In genomic region chr4:165612936-165613335, GRCh38 we compare ENCODE assay signal across 9 cellular contexts.
DNase-seq lines count a peak whose midpoint lies in the region; ATAC-seq and TF ChIP-seq lines count a peak whose summit lies in the region.
"Had no signal": no experiment of that assay in that cellular context is flagged by ENCODE, and none has a peak within 500 bp of the region (broad histone marks: within the 10 kb centered on the region; RNA-seq: fewer than 3 reads in every experiment).

No MANE protein-coding gene starts in this region.

- TF ChIP-seq CTCF in endodermal cell (conservative IDR thresholded peaks at IDR 0.05): no peak
- TF ChIP-seq CTCF in transverse colon (IDR thresholded peaks at IDR 0.05): no peak
- TF ChIP-seq CTCF in left lung (IDR thresholded peaks at IDR 0.05): no peak

- peak; percentile 93 for ATAC-seq in GM21528 (IDR thresholded peaks at IDR 0.05; ENCODE audit: low FRiP score, unreplicated experiment)
- ATAC-seq in HG03108 (IDR thresholded peaks at IDR 0.05; ENCODE audit: unreplicated experiment): peak; percentile 94
- no peak for ATAC-seq in left lung

- TF ChIP-seq POLR2A in transverse colon (IDR thresholded peaks at IDR 0.05): no peak

- H3K27me3 ChIP-seq in endodermal cell (ENCODE audit: control insufficient read depth, insufficient read depth, low read length, poor library complexity, severe bottlenecking) (no peaks in the 10 kb centered on the region), transverse colon (no peaks in the 10 kb centered on the region), left lung (no peaks in the 10 kb centered on the region)
- H3K27me3 ChIP-seq: upper lobe of left lung had no signal

- no peak overlapping the region for H3K27ac Mint-ChIP-seq in endodermal cell

- no peak for TF ChIP-seq EP300 in transverse colon (IDR thresholded peaks at IDR 0.05; ENCODE audit: low read depth)

- no peak overlapping the region for H3K27ac ChIP-seq in endodermal cell (ENCODE audit: low read depth, low read length)
- H3K27ac ChIP-seq in transverse colon: peak overlapping the region in 2 of 4 donors; percentile 5 to 33
- no peak overlapping the region for H3K27ac ChIP-seq in left lung
- H3K27ac ChIP-seq: upper lobe of left lung had no signal

- H3K9ac ChIP-seq in endodermal cell (ENCODE audit: extremely low read depth, low read length, poor library complexity, severe bottlenecking): no peak overlapping the region

- no peaks in the 10 kb centered on the region for H3K36me3 Mint-ChIP-seq in endodermal cell (ENCODE audit: low read depth)

- no peaks in the 10 kb centered on the region for H3K36me3 ChIP-seq in endodermal cell (ENCODE audit: control insufficient read depth, insufficient read depth, low read length)
- H3K36me3 ChIP-seq in transverse colon: no peaks in the 10 kb centered on the region
- H3K36me3 ChIP-seq in left lung: no peaks in the 10 kb centered on the region
- H3K36me3 ChIP-seq: upper lobe of left lung had no signal

- H3K4me3 ChIP-seq in endodermal cell (ENCODE audit: low read length) (no peak overlapping the region), transverse colon (no peak overlapping the region), left lung (no peak overlapping the region)
- H3K4me3 ChIP-seq: upper lobe of left lung had no signal

- H3K4me1 ChIP-seq in endodermal cell (ENCODE audit: control insufficient read depth, insufficient read depth, low read length) (peaks cover 2% of the 10 kb centered on the region), transverse colon (peaks cover 0 to 3% (median 0%) of the 10 kb centered on the region in 4 donors), left lung (no peaks in the 10 kb centered on the region)
- H3K4me1 ChIP-seq: upper lobe of left lung had no signal

- intact Hi-C loops in transverse colon (cut with DNase I; ENCODE audit: low total_unique reads) (no loop called here), left lung (cut with DNase I) (no loop called here)

- H3K4me1 Mint-ChIP-seq in endodermal cell: peaks cover 48% of the 10 kb centered on the region

- DNase-seq in NCI-H146 (lab: John Stamatoyannopoulos, UW): peak; percentile 20
- no peak for DNase-seq in NCI-H146 treated with DMSO at 0.1 percent for 48 hours (lab: John Stamatoyannopoulos, UW; ENCODE audit: unreplicated experiment)
- DNase-seq in endodermal cell: peak; percentile 73
- no peak for DNase-seq in G401 (ENCODE audit: low spot score)
- no peak for DNase-seq in transverse colon
- DNase-seq in left lung: no peak
- DNase-seq: upper lobe of left lung had no signal

- WGBS in endodermal cell (ENCODE audit: insufficient coverage in 1 of 2, insufficient read length in 1 of 2), 2 experiments: 4% methylated on average over 1 of the region's 1 CpG; no CpG with 5 or more reads in 1 of the 2 experiments
- WGBS in transverse colon (ENCODE audit: low coverage in 1 of 2), 2 donors: 27% methylated on average over 1 of the region's 1 CpG; no CpG with 5 or more reads in 1 of the 2 donors

- no peaks in the 10 kb centered on the region for H3K27me3 Mint-ChIP-seq in endodermal cell (ENCODE audit: insufficient read depth)

- no peak overlapping the region for H3K4me3 Mint-ChIP-seq in endodermal cell

- in situ Hi-C loops in G401 (cut with HindIII; ENCODE audit: low sequenced_read_pairs): no loop called here
- in situ Hi-C loops in transverse colon (cut with MboI; ENCODE audit: low pct_ligation_motif_present in 1 of 4, low pct_unique_long_range_greater_than_20kb in 1 of 4, low sequenced_read_pairs in 3 of 4): no loop called here

- H3K9me3 Mint-ChIP-seq in endodermal cell: peaks cover 5% of the 10 kb centered on the region

- H3K9me3 ChIP-seq in endodermal cell (ENCODE audit: control insufficient read depth, low read length) (peaks cover 8% of the 10 kb centered on the region), transverse colon (no peaks in the 10 kb centered on the region), left lung (no peaks in the 10 kb centered on the region)
- H3K9me3 ChIP-seq: upper lobe of left lung had no signal

Comparison
In these comparisons a context has a peak if more than half of its experiments do, and no peak if none do; other contexts are left out.
1. DNase-seq: peak in NCI-H146 (single experiment) and endodermal cell (single experiment); none in NCI-H146 treated with DMSO at 0.1 percent for 48 hours (single experiment), G401 (single experiment), transverse colon (single experiment) and left lung (0 of 2).